Comparison of ENCODE assay signal across 30 cellular contexts in genomic region chr22:16804882-16805281, GRCh38. TPM values are rescaled to one million over a fixed set of nuclear protein-coding genes. Genes with fewer than 3 reads are reported as not detected.
"Had no signal": no experiment of that assay in that cellular context is flagged by ENCODE, and none has a peak within 500 bp of the region (broad histone marks: within the 10 kb centered on the region; RNA-seq: fewer than 3 reads in every experiment).

No MANE protein-coding gene starts in this region.

- ATAC-seq: heart right ventricle; left lung; lower lobe of right lung; natural killer cell treated with Interleukin-12 subunit alpha and Interleukin-12 subunit beta and Interleukin-15 and Interleukin-18, amount 100 ng/mL, for 72 hours had no signal

- H3K27me3 ChIP-seq: esophagus squamous epithelium, heart right ventricle, left lung, right atrium auricular region, tibial nerve had no signal

- H3K36me3 Mint-ChIP-seq: activated naive CD8-positive, alpha-beta T cell; natural killer cell treated with Interleukin-12 subunit alpha and Interleukin-12 subunit beta and Interleukin-15 and Interleukin-18, amount 100 ng/mL, for 72 hours had no signal

- H3K27ac ChIP-seq: epithelial cell of prostate, esophagus squamous epithelium, heart right ventricle, left lung, lower lobe of right lung, right atrium auricular region, tibial nerve had no signal

- H3K4me1 ChIP-seq: esophagus squamous epithelium, heart right ventricle, left lung, lower lobe of right lung, right atrium auricular region, tibial nerve had no signal

- H3K27ac Mint-ChIP-seq: activated naive CD8-positive, alpha-beta T cell; natural killer cell treated with Interleukin-12 subunit alpha and Interleukin-12 subunit beta and Interleukin-15 and Interleukin-18, amount 100 ng/mL, for 72 hours had no signal

- H3K27me3 Mint-ChIP-seq: activated naive CD8-positive, alpha-beta T cell; central memory CD8-positive, alpha-beta T cell had no signal

- H3K4me3 ChIP-seq: esophagus squamous epithelium, heart right ventricle, left lung, lower lobe of right lung, right atrium auricular region, tibial nerve had no signal

- H3K4me1 Mint-ChIP-seq: central memory CD8-positive, alpha-beta T cell had no signal

- H3K9me3 ChIP-seq: esophagus squamous epithelium, heart right ventricle, left lung, lower lobe of right lung, right atrium auricular region, tibial nerve had no signal

- DNase-seq: activated CD4-positive, alpha-beta T cell treated with anti-CD3 and anti-CD28 coated beads for 4 hours; activated CD4-positive, alpha-beta T cell treated with anti-CD3 and anti-CD28 coated beads, Interleukin-2, amount 50 U/mL, for 4 hours; activated effector memory CD4-positive, alpha-beta T cell treated with Interleukin-2 at 50 U/mL for 16 hours; activated naive CD4-positive, alpha-beta T cell treated with Interleukin-2 at 50 U/mL for 16 hours; anterior cingulate cortex; dermis blood vessel endothelial cell; effector CD4-positive, alpha-beta T cell; esophagus squamous epithelium; foreskin melanocyte; heart right ventricle; kidney glomerular epithelial cell; left lung; lower lobe of right lung; stimulated activated CD4-positive, alpha-beta T cell treated with anti-CD3 and anti-CD28 coated beads, Interleukin-15, amount 100 ng/mL, for 24 hours; stimulated activated CD4-positive, alpha-beta T cell treated with anti-CD3 and anti-CD28 coated beads, Interleukin-2, amount 100 ng/mL, for 24 hours; stimulated activated naive CD4-positive, alpha-beta T cell had no signal

- H3K36me3 ChIP-seq: esophagus squamous epithelium, heart right ventricle, left lung, lower lobe of right lung, right atrium auricular region, tibial nerve had no signal

- H3K4me3 Mint-ChIP-seq: activated naive CD8-positive, alpha-beta T cell; central memory CD8-positive, alpha-beta T cell; natural killer cell treated with Interleukin-12 subunit alpha and Interleukin-12 subunit beta and Interleukin-15 and Interleukin-18, amount 100 ng/mL, for 72 hours had no signal

- H3K9me3 Mint-ChIP-seq: central memory CD8-positive, alpha-beta T cell; natural killer cell treated with Interleukin-12 subunit alpha and Interleukin-12 subunit beta and Interleukin-15 and Interleukin-18, amount 100 ng/mL, for 72 hours had no signal

RNA-seq across cellular contexts. Expression of gene XKR3, which starts 20.3 kb away (rescaled TPM):
- total RNA-seq: bronchial epithelial cell; dermis blood vessel endothelial cell; esophagus squamous epithelium; glomerular endothelial cell; heart right ventricle; mononuclear cell; natural killer cell treated with Interleukin-12 subunit alpha and Interleukin-12 subunit beta and Interleukin-15 and Interleukin-18, amount 100 ng/mL, for 72 hours; omental fat pad; pulmonary artery endothelial cell; right atrium auricular region; temporal lobe; tibial nerve; ureter had no signal
- polyA plus RNA-seq: adipose tissue, heart right ventricle had no signal
